14 cellular contexts compared by ENCODE assay signal in genomic region chr1:94396356-94396755, GRCh38. TPM values are rescaled to one million over a fixed set of nuclear protein-coding genes. Genes with fewer than 3 reads are reported as not detected.
DNase-seq lines count a peak whose midpoint lies in the region; TF ChIP-seq lines count a peak whose summit lies in the region.
"Had no signal": no experiment of that assay in that cellular context is flagged by ENCODE, and none has a peak within 500 bp of the region (broad histone marks: within the 10 kb centered on the region; RNA-seq: fewer than 3 reads in every experiment).

No MANE protein-coding gene starts in this region.

- H3K9me3 Mint-ChIP-seq in chondrocyte (ENCODE audit: low read depth): no peaks in the 10 kb centered on the region
- H3K9me3 Mint-ChIP-seq: effector memory CD8-positive, alpha-beta T cell had no signal

- no peaks in the 10 kb centered on the region for H3K36me3 Mint-ChIP-seq in chondrocyte (ENCODE audit: low read depth)
- H3K36me3 Mint-ChIP-seq: CD4-positive, CD25-positive, alpha-beta regulatory T cell had no signal

- peaks cover 31% of the 10 kb centered on the region for H3K4me1 Mint-ChIP-seq in chondrocyte (ENCODE audit: low read depth)
- H3K4me1 Mint-ChIP-seq: CD4-positive, CD25-positive, alpha-beta regulatory T cell had no signal

- peak; percentile 40 for TF ChIP-seq CTCF in chondrocyte (IDR thresholded peaks at IDR 0.05)
- no peak for TF ChIP-seq CTCF in vagina (IDR thresholded peaks at IDR 0.05)

- H3K27ac Mint-ChIP-seq in chondrocyte (ENCODE audit: unreplicated experiment): no peak overlapping the region
- H3K27ac Mint-ChIP-seq: CD4-positive, CD25-positive, alpha-beta regulatory T cell; effector memory CD8-positive, alpha-beta T cell had no signal

- no peaks in the 10 kb centered on the region for H3K27me3 ChIP-seq in vagina
- H3K27me3 ChIP-seq: spleen, suprapubic skin had no signal

- intact Hi-C loops in vagina (cut with DNase I): loop anchor here (5.0 kb wide), 1 partner anchor 136 kb away; no protein-coding TSS in a partner anchor

- H3K4me1 ChIP-seq in vagina: no peaks in the 10 kb centered on the region
- H3K4me1 ChIP-seq: spleen had no signal

- H3K9me3 ChIP-seq in vagina: no peaks in the 10 kb centered on the region
- H3K9me3 ChIP-seq: spleen, suprapubic skin had no signal

- no peak overlapping the region for H3K4me3 ChIP-seq in vagina
- H3K4me3 ChIP-seq: PC-9, spleen, suprapubic skin had no signal

- H3K27ac ChIP-seq in vagina: no peak overlapping the region
- H3K27ac ChIP-seq: PC-9, spleen, suprapubic skin had no signal

- H3K4me3 Mint-ChIP-seq in chondrocyte (ENCODE audit: unreplicated experiment): no peak overlapping the region
- H3K4me3 Mint-ChIP-seq: CD4-positive, CD25-positive, alpha-beta regulatory T cell; effector memory CD8-positive, alpha-beta T cell had no signal

- TF ChIP-seq POLR2A in vagina (IDR thresholded peaks at IDR 0.05): no peak

- H3K27me3 Mint-ChIP-seq in chondrocyte (ENCODE audit: low read depth): no peaks in the 10 kb centered on the region

- DNase-seq in EH (ENCODE audit: low read depth) (peak; percentile 20), NAMALWA (ENCODE audit: low spot score) (peak; percentile 11), chondrocyte (ENCODE audit: low spot score) (no peak), medulla oblongata (ENCODE audit: extremely low spot score) (peak; percentile 52), HT-29 (ENCODE audit: low spot score) (no peak), NCI-H524 treated with DMSO at 0.1 percent for 48 hours (lab: John Stamatoyannopoulos, UW) (no peak), vagina (ENCODE audit: extremely low spot score in 2 of 2) (no peak), NCI-H226 (no peak)
- DNase-seq: activated CD4-positive, alpha-beta T cell treated with anti-CD3 and anti-CD28 coated beads for 48 hours; CD4-positive, CD25-positive, alpha-beta regulatory T cell; effector memory CD8-positive, alpha-beta T cell; PC-9; spleen had no signal

- H3K36me3 ChIP-seq in vagina: no peaks in the 10 kb centered on the region
- H3K36me3 ChIP-seq: spleen, suprapubic skin had no signal

RNA-seq across cellular contexts. Expression of gene ABCD3, which starts 21.8 kb away (rescaled TPM):
- total RNA-seq in chondrocyte (33.2 to 50.0 TPM (median 36.1 TPM) in 3 replicates), vagina (16.2 TPM)
- 25.0 and 27.5 TPM in 2 replicates for total RNA-seq in HT-29 (2014; rRNA removed; shearing (Covaris generic))

Comparison
In these comparisons a context has a peak if more than half of its experiments do, and no peak if none do; other contexts are left out.
1. DNase-seq: peak in EH (single experiment), NAMALWA (single experiment) and medulla oblongata (single experiment); none in chondrocyte (single experiment), HT-29 (single experiment), NCI-H524 treated with DMSO at 0.1 percent for 48 hours (single experiment), vagina (0 of 2) and NCI-H226 (single experiment).